In the genomic region with DNA sequence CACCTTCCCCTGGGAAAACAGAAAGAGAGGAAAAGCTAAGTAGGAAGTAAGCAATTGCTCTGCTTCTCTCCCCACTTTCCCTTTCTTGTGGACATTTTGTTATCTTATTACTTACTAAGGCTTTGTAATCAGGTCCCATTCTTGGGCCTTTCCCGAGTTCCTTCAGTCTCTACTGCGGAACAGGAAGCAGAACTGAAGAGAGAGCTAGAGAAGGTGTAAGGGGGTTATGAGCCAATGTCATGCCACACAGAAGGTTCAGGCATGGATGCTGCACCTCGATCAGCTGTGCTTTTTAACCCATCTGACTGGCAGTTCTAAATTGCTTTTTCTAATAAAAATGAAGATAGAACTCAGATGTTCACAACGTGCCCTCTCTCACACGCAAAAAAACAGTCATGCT, we compare ENCODE assay signal across 27 cellular contexts.
"Had no signal": no experiment of that assay in that cellular context is flagged by ENCODE, and none has a peak within 500 bp of the region (broad histone marks: within the 10 kb centered on the region; RNA-seq: fewer than 3 reads in every experiment).

No MANE protein-coding gene starts in this region.

- H3K4me1 Mint-ChIP-seq: activated CD4-positive, alpha-beta T cell treated with anti-CD3 and anti-CD28 coated beads, Interleukin-2, amount 10 ng/mL, durations not matched to agents 24 days and 14 days; activated CD8-positive, alpha-beta memory T cell treated with anti-CD3 and anti-CD28 coated beads, Interleukin-2, amount 10 ng/mL, durations not matched to agents 7 days and 5 days had no signal

- DNase-seq: activated CD4-positive, alpha-beta T cell treated with anti-CD3 and anti-CD28 coated beads, Interleukin-2, amount 10 ng/mL, durations not matched to agents 24 days and 14 days; activated CD4-positive, alpha-beta T cell treated with anti-CD3 and anti-CD28 coated beads, Interleukin-2, amount 50 U/mL, for 48 hours; activated CD4-positive, CD25-positive, alpha-beta regulatory T cell treated with anti-CD3 and anti-CD28 coated beads, Interleukin-2, amount 50 U/mL, for 72 hours; activated CD8-positive, alpha-beta memory T cell treated with anti-CD3 and anti-CD28 coated beads, Interleukin-2, amount 10 ng/mL, durations not matched to agents 7 days and 5 days; activated effector memory CD4-positive, alpha-beta T cell treated with anti-CD3 and anti-CD28 coated beads, Interleukin-2, amount 50 U/mL, for 16 hours; activated naive CD4-positive, alpha-beta T cell treated with Interleukin-2 at 50 U/mL for 16 hours; activated T-cell treated with anti-CD3 and anti-CD28 coated beads, Interleukin-2, amount 50 U/mL, for 24 hours; amygdala; KG1; NCI-H1048; NCI-H146; NCI-H187 treated with DMSO at 0.1 percent for 48 hours; NCI-H2107; NCI-H2171 treated with DMSO at 0.1 percent for 48 hours; NCI-H226; NCI-H526; NK-92 treated with Interleukin-12 subunit alpha and Interleukin-12 subunit beta, amount 100 ng/mL, for 24 hours; OCI-M1; Peyer's patch; SHP77; SW 1271 had no signal

- FAIRE-seq: astrocyte had no signal

- H3K36me3 Mint-ChIP-seq: activated CD8-positive, alpha-beta memory T cell treated with anti-CD3 and anti-CD28 coated beads, Interleukin-2, amount 10 ng/mL, durations not matched to agents 7 days and 5 days; activated naive CD8-positive, alpha-beta T cell; brain had no signal

- H3K9me3 Mint-ChIP-seq: activated CD4-positive, alpha-beta T cell treated with anti-CD3 and anti-CD28 coated beads, Interleukin-2, amount 10 ng/mL, durations not matched to agents 24 days and 14 days; activated T-cell treated with anti-CD3 and anti-CD28 coated beads, Interleukin-2, amount 50 U/mL, for 24 hours; T-helper 2 cell treated with Interferon-gamma antibody and Interleukin-4, amounts not matched to agents 5 μg/mL and 100 μg/mL, for 36 hours had no signal

- H3K27ac ChIP-seq: Peyer's patch, SJSA1 had no signal

- H3K9me3 ChIP-seq: Peyer's patch, SJSA1 had no signal

- H3K36me3 ChIP-seq: Peyer's patch, SJSA1 had no signal

- H3K4me1 ChIP-seq: Peyer's patch had no signal

- H3K27me3 Mint-ChIP-seq: activated CD4-positive, alpha-beta T cell treated with anti-CD3 and anti-CD28 coated beads, Interleukin-2, amount 10 ng/mL, durations not matched to agents 24 days and 14 days; activated CD8-positive, alpha-beta memory T cell treated with anti-CD3 and anti-CD28 coated beads, Interleukin-2, amount 10 ng/mL, durations not matched to agents 7 days and 5 days; activated naive CD8-positive, alpha-beta T cell; brain had no signal

- ATAC-seq: activated CD8-positive, alpha-beta memory T cell treated with anti-CD3 and anti-CD28 coated beads, Interleukin-2, amount 10 ng/mL, durations not matched to agents 7 days and 5 days; SK-N-SH treated with all-trans-retinoic acid at 6 μM for 48 hours had no signal

- H3K27ac Mint-ChIP-seq: activated CD4-positive, alpha-beta T cell treated with anti-CD3 and anti-CD28 coated beads, Interleukin-2, amount 10 ng/mL, durations not matched to agents 24 days and 14 days; activated CD8-positive, alpha-beta memory T cell treated with anti-CD3 and anti-CD28 coated beads, Interleukin-2, amount 10 ng/mL, durations not matched to agents 7 days and 5 days; activated naive CD8-positive, alpha-beta T cell; activated T-cell treated with anti-CD3 and anti-CD28 coated beads, Interleukin-2, amount 50 U/mL, for 24 hours; T-helper 2 cell treated with Interferon-gamma antibody and Interleukin-4, amounts not matched to agents 5 μg/mL and 100 μg/mL, for 36 hours had no signal

- H3K4me3 Mint-ChIP-seq: activated CD4-positive, alpha-beta T cell treated with anti-CD3 and anti-CD28 coated beads, Interleukin-2, amount 10 ng/mL, durations not matched to agents 24 days and 14 days; activated CD8-positive, alpha-beta memory T cell treated with anti-CD3 and anti-CD28 coated beads, Interleukin-2, amount 10 ng/mL, durations not matched to agents 7 days and 5 days; activated naive CD8-positive, alpha-beta T cell; activated T-cell treated with anti-CD3 and anti-CD28 coated beads, Interleukin-2, amount 50 U/mL, for 24 hours; brain; T-helper 2 cell treated with Interferon-gamma antibody and Interleukin-4, amounts not matched to agents 5 μg/mL and 100 μg/mL, for 36 hours had no signal

- H3K4me3 ChIP-seq: Peyer's patch, SJSA1 had no signal

- H3K27me3 ChIP-seq: Peyer's patch, SJSA1 had no signal
